ENCODE assay signal across 8 cellular contexts in genomic region chr22:44023404-44024287, GRCh38. TPM values are rescaled to one million over a fixed set of nuclear protein-coding genes. Genes with fewer than 3 reads are reported as not detected.
DNase-seq lines count a peak whose midpoint lies in the region; ATAC-seq, FAIRE-seq and TF ChIP-seq lines count a peak whose summit lies in the region.

No MANE protein-coding gene starts in this region.

- H3K27ac ChIP-seq in astrocyte (ENCODE audit: low read depth, low read length) (peak overlapping the region; percentile 74), iPS DF 6.9 (ENCODE audit: low read length) (no peak overlapping the region)

- WGBS in iPS DF 6.9 (ENCODE audit: insufficient coverage, insufficient read length) = no CpG with 5 or more reads among the region's 54 CpGs

- H3K9me3 ChIP-seq in NT2/D1 (ENCODE audit: insufficient read depth, low read length) (no peaks in the 10 kb centered on the region), astrocyte (ENCODE audit: insufficient read depth, low read depth, low read length) (no peaks in the 10 kb centered on the region), iPS DF 6.9 (ENCODE audit: control insufficient read depth, insufficient read depth, low read length) (no peaks in the 10 kb centered on the region), skeletal muscle satellite cell (replicated peaks; ENCODE audit: low read length) (no peaks in the 10 kb centered on the region)

- peak overlapping the region; percentile 77 for H3K27ac Mint-ChIP-seq in astrocyte (ENCODE audit: unreplicated experiment)

- H3K9me3 Mint-ChIP-seq in astrocyte (ENCODE audit: unreplicated experiment) = peaks cover 2% of the 10 kb centered on the region

- H2AFZ ChIP-seq in astrocyte (ENCODE audit: low read depth, low read length) = peak overlapping the region; percentile 95

- H3K27me3 Mint-ChIP-seq in astrocyte (ENCODE audit: low read depth, unreplicated experiment) = peaks cover 1% of the 10 kb centered on the region

- DNase-seq in activated T-cell treated with anti-CD3 and anti-CD28 coated beads for 24 hours (ENCODE audit: low read depth) (peak; percentile 20), activated T-cell treated with anti-CD3 and anti-CD28 coated beads for 4 hours (no peak), NT2/D1 (ENCODE audit: low read depth, low spot score) (no peak), astrocyte (ENCODE audit: low read depth) (peak; percentile 30), iPS DF 6.9 (ENCODE audit: low read depth, low spot score) (no peak), NCI-H2081 treated with DMSO at 0.1 percent for 48 hours (lab: John Stamatoyannopoulos, UW) (no peak)

- no peak for ATAC-seq in HG03097 (IDR thresholded peaks at IDR 0.05; ENCODE audit: low FRiP score, unreplicated experiment)

- peak overlapping the region; percentile 84 for H3K4me2 ChIP-seq in astrocyte (ENCODE audit: low read length)
- H3K4me2 ChIP-seq in skeletal muscle satellite cell (ENCODE audit: low read length) = peak overlapping the region; percentile 96

- no peak for TF ChIP-seq CTCF in astrocyte (IDR thresholded peaks at IDR 0.05; ENCODE audit: insufficient read depth, low read depth, low read length)

- peaks cover 47% of the 10 kb centered on the region for H3K79me2 ChIP-seq in astrocyte (ENCODE audit: insufficient read depth, low read length)

- H3K36me3 Mint-ChIP-seq in astrocyte (ENCODE audit: low read depth, unreplicated experiment) = no peaks in the 10 kb centered on the region

- H3K4me3 Mint-ChIP-seq in astrocyte (ENCODE audit: unreplicated experiment) = peak overlapping the region; percentile 76

- H4K20me1 ChIP-seq in astrocyte (ENCODE audit: insufficient read depth, low read length) = no peaks in the 10 kb centered on the region

- H3K4me3 ChIP-seq in NT2/D1 (ENCODE audit: insufficient read length, low read depth) (peak overlapping the region; percentile 59), astrocyte (ENCODE audit: insufficient read depth, low read depth, low read length) (peak overlapping the region; percentile 56), iPS DF 6.9 (ENCODE audit: low read length) (peak overlapping the region; percentile 64), skeletal muscle satellite cell (ENCODE audit: low read length) (peak overlapping the region; percentile 80)

- FAIRE-seq in astrocyte (lab: Jason Lieb, UNC) = no peak

- H3K27me3 ChIP-seq in NT2/D1 (ENCODE audit: insufficient read depth, insufficient read length) = peaks cover 3% of the 10 kb centered on the region
- H3K27me3 ChIP-seq in astrocyte (ENCODE audit: insufficient read depth, low read length) = no peaks in the 10 kb centered on the region
- H3K27me3 ChIP-seq in iPS DF 6.9 (ENCODE audit: control insufficient read depth, insufficient read depth, low read length) = no peaks in the 10 kb centered on the region
- H3K27me3 ChIP-seq in skeletal muscle satellite cell (ENCODE audit: control insufficient read depth, insufficient read depth, low read length) = no peaks in the 10 kb centered on the region

- H3K36me3 ChIP-seq in NT2/D1 (ENCODE audit: insufficient read depth, insufficient read length, low read length) = peaks cover 4% of the 10 kb centered on the region
- no peaks in the 10 kb centered on the region for H3K36me3 ChIP-seq in astrocyte (ENCODE audit: insufficient read depth, low read length)
- no peaks in the 10 kb centered on the region for H3K36me3 ChIP-seq in iPS DF 6.9 (ENCODE audit: control insufficient read depth, insufficient read depth, low read length)
- H3K36me3 ChIP-seq in skeletal muscle satellite cell (ENCODE audit: insufficient read depth, low read length) = no peaks in the 10 kb centered on the region

- peak overlapping the region; percentile 81 for H3K9ac ChIP-seq in NT2/D1 (ENCODE audit: insufficient read length, low read depth)
- H3K9ac ChIP-seq in astrocyte (ENCODE audit: low read length) = peak overlapping the region; percentile 86
- peak overlapping the region; percentile 83 for H3K9ac ChIP-seq in skeletal muscle satellite cell (ENCODE audit: low read depth, low read length)

- peaks cover 8% of the 10 kb centered on the region for H3K4me1 ChIP-seq in NT2/D1 (ENCODE audit: insufficient read depth, insufficient read length)
- peaks cover 41% of the 10 kb centered on the region for H3K4me1 ChIP-seq in astrocyte (ENCODE audit: insufficient read depth, low read length)
- H3K4me1 ChIP-seq in iPS DF 6.9 (ENCODE audit: control insufficient read depth, insufficient read depth, low read length) = peaks cover 3% of the 10 kb centered on the region; the same call in 1 of the 2 replicates
- peaks cover 49% of the 10 kb centered on the region for H3K4me1 ChIP-seq in skeletal muscle satellite cell (ENCODE audit: control insufficient read depth, insufficient read depth, low read length)

- peaks cover 9% of the 10 kb centered on the region for H3K4me1 Mint-ChIP-seq in astrocyte (ENCODE audit: low read depth, unreplicated experiment)

RNA-seq across cellular contexts. Expression of gene PARVB, which starts 0.5 kb away (rescaled TPM):
- 22.0 and 23.0 TPM in 2 replicates for total RNA-seq in astrocyte
- 45.9 and 57.0 TPM in 2 replicates for total RNA-seq in skeletal muscle satellite cell (2012; rRNA removed)

Comparison
In these comparisons a context has a peak if more than half of its experiments do, and no peak if none do; other contexts are left out.
1. DNase-seq: peak in activated T-cell treated with anti-CD3 and anti-CD28 coated beads for 24 hours (single experiment) and astrocyte (single experiment); none in activated T-cell treated with anti-CD3 and anti-CD28 coated beads for 4 hours (single experiment), NT2/D1 (single experiment), iPS DF 6.9 (single experiment) and NCI-H2081 treated with DMSO at 0.1 percent for 48 hours (single experiment).
2. Peak in every context shown above with its lines, with median percentiles within 50 percentile points of each other: H3K4me3 ChIP-seq and H3K9ac ChIP-seq.